9 cellular contexts compared by ENCODE assay signal in genomic region chr10:81874878-81875679, GRCh38. TPM values are rescaled to one million over a fixed set of nuclear protein-coding genes. Genes with fewer than 3 reads are reported as not detected.
A peak's percentile ranks its signal among the peaks of the same experiment; 100 is the strongest.
DNase-seq lines count a peak whose midpoint lies in the region; ATAC-seq and TF ChIP-seq lines count a peak whose summit lies in the region.
"Had no signal": no experiment of that assay in that cellular context is flagged by ENCODE, and none has a peak within 500 bp of the region (broad histone marks: within the 10 kb centered on the region; RNA-seq: fewer than 3 reads in every experiment).

TSS of gene NRG3 (plus strand) at chr10:81875194.

- peaks cover 3% of the 10 kb centered on the region in 2 donors for H3K9me3 Mint-ChIP-seq in natural killer cell
- no peaks in the 10 kb centered on the region for H3K9me3 Mint-ChIP-seq in natural killer cell treated with Interleukin-12 subunit alpha and Interleukin-12 subunit beta and Interleukin-15 and Interleukin-18, amount 100 ng/mL, for 72 hours
- no peaks in the 10 kb centered on the region for H3K9me3 Mint-ChIP-seq in activated naive CD8-positive, alpha-beta T cell treated with anti-CD3 and anti-CD28 coated beads, Interleukin-2, amount 50 U/mL, for 24 hours

- intact Hi-C loops in natural killer cell (cut with micrococcal nuclease) (no loop called here), vagina (cut with DNase I) (no loop called here), adrenal gland (cut with DNase I) (no loop called here)

- H3K27ac ChIP-seq in lung (ENCODE audit: low read depth in 1 of 2, low read length in 1 of 2) (no peak within 1 kb of the TSS), vagina (no peak within 1 kb of the TSS), adrenal gland (no peak within 1 kb of the TSS)

- H3K4me3 Mint-ChIP-seq in natural killer cell: peak within 1 kb of the TSS; percentile 57
- no peak within 1 kb of the TSS for H3K4me3 Mint-ChIP-seq in natural killer cell treated with Interleukin-12 subunit alpha and Interleukin-12 subunit beta and Interleukin-15 and Interleukin-18, amount 100 ng/mL, for 72 hours
- H3K4me3 Mint-ChIP-seq in activated naive CD8-positive, alpha-beta T cell treated with anti-CD3 and anti-CD28 coated beads, Interleukin-2, amount 50 U/mL, for 24 hours: peak within 1 kb of the TSS; percentile 54

- TF ChIP-seq POLR2A in vagina (IDR thresholded peaks at IDR 0.05) (no peak), adrenal gland (IDR thresholded peaks at IDR 0.05) (no peak)

- peaks cover 0 to 5% of the 10 kb centered on the region in 2 donors for H3K9me3 ChIP-seq in lung (ENCODE audit: control insufficient read depth in 2 of 2, insufficient read depth in 1 of 2, low read length in 1 of 2)
- H3K9me3 ChIP-seq in vagina: no peaks in the 10 kb centered on the region
- no peaks in the 10 kb centered on the region for H3K9me3 ChIP-seq in adrenal gland (replicated peaks in 1 of 3)

- no peaks in the 10 kb centered on the region for H3K36me3 Mint-ChIP-seq in natural killer cell
- H3K36me3 Mint-ChIP-seq in natural killer cell treated with Interleukin-12 subunit alpha and Interleukin-12 subunit beta and Interleukin-15 and Interleukin-18, amount 100 ng/mL, for 72 hours: peaks cover 12% of the 10 kb centered on the region
- H3K36me3 Mint-ChIP-seq in activated naive CD8-positive, alpha-beta T cell treated with anti-CD3 and anti-CD28 coated beads, Interleukin-2, amount 50 U/mL, for 24 hours (ENCODE audit: low read depth): peaks cover 4% of the 10 kb centered on the region

- peaks cover 29 to 38% of the 10 kb centered on the region in 2 donors for H3K27me3 Mint-ChIP-seq in natural killer cell (ENCODE audit: low read depth in 2 of 2)
- peaks cover 19 to 29% of the 10 kb centered on the region in 2 donors for H3K27me3 Mint-ChIP-seq in natural killer cell treated with Interleukin-12 subunit alpha and Interleukin-12 subunit beta and Interleukin-15 and Interleukin-18, amount 100 ng/mL, for 72 hours
- H3K27me3 Mint-ChIP-seq in activated naive CD8-positive, alpha-beta T cell treated with anti-CD3 and anti-CD28 coated beads, Interleukin-2, amount 50 U/mL, for 24 hours: peaks cover 52% of the 10 kb centered on the region

- H3K27me3 ChIP-seq in lung (ENCODE audit: control insufficient read depth, insufficient read depth) (no peaks in the 10 kb centered on the region), vagina (peaks cover 6% of the 10 kb centered on the region), adrenal gland (peaks cover 27% of the 10 kb centered on the region)

- H3K4me3 ChIP-seq in lung (peak within 1 kb of the TSS; percentile 47), vagina (peak within 1 kb of the TSS; percentile 20 to 35), adrenal gland (peak within 1 kb of the TSS in 1 of 4 donors; percentile 46)

- H3K4me1 ChIP-seq in lung (ENCODE audit: control insufficient read depth in 2 of 2, insufficient read depth in 2 of 2, low read length in 2 of 2) (peaks cover 7 to 10% of the 10 kb centered on the region in 2 donors), vagina (peaks cover 20% of the 10 kb centered on the region), adrenal gland (replicated peaks in 1 of 2) (peaks cover 0 to 5% of the 10 kb centered on the region in 2 donors)

- TF ChIP-seq CTCF in natural killer cell (IDR thresholded peaks at IDR 0.05) (no peak), lung (IDR thresholded peaks at IDR 0.05; ENCODE audit: control extremely low read depth, extremely low read depth) (no peak), vagina (IDR thresholded peaks at IDR 0.05) (no peak), adrenal gland (IDR thresholded peaks at IDR 0.05) (no peak)

- no peaks in the 10 kb centered on the region for H3K36me3 ChIP-seq in lung (ENCODE audit: control insufficient read depth in 2 of 2, insufficient read depth in 2 of 2, low read length in 2 of 2)
- no peaks in the 10 kb centered on the region for H3K36me3 ChIP-seq in vagina
- H3K36me3 ChIP-seq in adrenal gland (replicated peaks in 1 of 2): no peaks in the 10 kb centered on the region

- H3K27ac Mint-ChIP-seq in natural killer cell: no peak within 1 kb of the TSS
- H3K27ac Mint-ChIP-seq in natural killer cell treated with Interleukin-12 subunit alpha and Interleukin-12 subunit beta and Interleukin-15 and Interleukin-18, amount 100 ng/mL, for 72 hours: no peak within 1 kb of the TSS
- no peak within 1 kb of the TSS for H3K27ac Mint-ChIP-seq in activated naive CD8-positive, alpha-beta T cell treated with anti-CD3 and anti-CD28 coated beads, Interleukin-2, amount 50 U/mL, for 24 hours

- DNase-seq in natural killer cell: no peak
- no peak for DNase-seq in natural killer cell treated with Interleukin-12 subunit alpha and Interleukin-12 subunit beta and Interleukin-15 and Interleukin-18, amount 100 ng/mL, for 72 hours (ENCODE audit: low spot score)
- DNase-seq in activated naive CD8-positive, alpha-beta T cell treated with anti-CD3 and anti-CD28 coated beads, Interleukin-2, amount 50 U/mL, for 24 hours: no peak
- no peak for DNase-seq in lung (ENCODE audit: low spot score)
- DNase-seq in vagina (ENCODE audit: extremely low spot score in 2 of 2): no peak
- DNase-seq in activated CD8-positive, alpha-beta memory T cell treated with anti-CD3 and anti-CD28 coated beads, Interleukin-2, amount 50 U/mL, for 4 hours: no peak
- no peak for DNase-seq in adrenal gland

- WGBS in lung, 2 donors: 1 to 2% methylated on average over 57 to 108 of the region's 110 CpGs
- WGBS in adrenal gland, 4 donors: 0 to 3% (median 1%) methylated on average over 4 to 107 of the region's 110 CpGs; no CpG with 5 or more reads in 1 of the 4 donors

- no peak for ATAC-seq in natural killer cell
- no peak for ATAC-seq in natural killer cell treated with Interleukin-12 subunit alpha and Interleukin-12 subunit beta and Interleukin-15 and Interleukin-18, amount 100 ng/mL, for 72 hours
- ATAC-seq in activated naive CD8-positive, alpha-beta T cell treated with anti-CD3 and anti-CD28 coated beads, Interleukin-2, amount 50 U/mL, for 24 hours: peak; percentile 41
- ATAC-seq in lung (ENCODE audit: insufficient read depth, low FRiP score): no peak
- no peak for ATAC-seq in GM18520 (IDR thresholded peaks at IDR 0.05; ENCODE audit: unreplicated experiment)

- peaks cover 0 to 6% of the 10 kb centered on the region in 2 donors for H3K4me1 Mint-ChIP-seq in natural killer cell
- H3K4me1 Mint-ChIP-seq in natural killer cell treated with Interleukin-12 subunit alpha and Interleukin-12 subunit beta and Interleukin-15 and Interleukin-18, amount 100 ng/mL, for 72 hours (ENCODE audit: low read depth in 2 of 2): peaks cover 0 to 4% of the 10 kb centered on the region in 2 donors
- peaks cover 9% of the 10 kb centered on the region for H3K4me1 Mint-ChIP-seq in activated naive CD8-positive, alpha-beta T cell treated with anti-CD3 and anti-CD28 coated beads, Interleukin-2, amount 50 U/mL, for 24 hours

RNA-seq across cellular contexts. Expression of gene NRG3, which starts in this region (rescaled TPM):
- not detected for total RNA-seq in natural killer cell
- not detected for total RNA-seq in natural killer cell treated with Interleukin-12 subunit alpha and Interleukin-12 subunit beta and Interleukin-15 and Interleukin-18, amount 100 ng/mL, for 72 hours
- total RNA-seq in lung: 1 to 10 TPM; 1.1 to 2.0 TPM
- polyA plus RNA-seq in lung: under 1 TPM; 0.49 to 0.61 TPM
- total RNA-seq in vagina: not detected
- 1 to 10 TPM in 6 of 8 donors, under 1 TPM in 2; 0.83 to 3.8 (median 1.3) TPM for total RNA-seq in adrenal gland
- polyA plus RNA-seq in adrenal gland: 1 to 10 TPM in 1 of 3 donors, under 1 TPM in 2; 0.46 to 1.3 (median 0.47) TPM
- total RNA-seq: M059J had no signal
